18 cellular contexts compared by ENCODE assay signal in genomic region chr3:99013077-99013476, GRCh38.
DNase-seq lines count a peak whose midpoint lies in the region; ATAC-seq and TF ChIP-seq lines count a peak whose summit lies in the region.
"Had no signal": no experiment of that assay in that cellular context is flagged by ENCODE, and none has a peak within 500 bp of the region (broad histone marks: within the 10 kb centered on the region; RNA-seq: fewer than 3 reads in every experiment).

No MANE protein-coding gene starts in this region.

- no peaks in the 10 kb centered on the region for H3F3A ChIP-seq in PC-3 (ENCODE audit: low read length, unreplicated experiment)

- H3K4me1 ChIP-seq in BE2C (peaks cover 15% of the 10 kb centered on the region), PC-3 (ENCODE audit: insufficient read depth, low read length) (peaks cover 16% of the 10 kb centered on the region), mesenchymal stem cell (ENCODE audit: control insufficient read depth, insufficient read depth, low read depth, low read length) (peaks cover 2% of the 10 kb centered on the region)
- H3K4me1 ChIP-seq: A549, Caco-2 had no signal

- no peak overlapping the region for H3K18ac ChIP-seq in mesenchymal stem cell (ENCODE audit: low read depth in 1 of 2, low read length in 2 of 2)

- intact Hi-C loops in PC-3 (cut with micrococcal nuclease), result no loop called here

- H3K23ac ChIP-seq in mesenchymal stem cell (ENCODE audit: low read length in 2 of 2), result no peak overlapping the region

- DNase-seq in BE2C, result no peak
- peak; percentile 26 for DNase-seq in PC-3
- no peak for DNase-seq in chondrocyte (ENCODE audit: low spot score)
- DNase-seq in mesenchymal stem cell, result no peak
- no peak for DNase-seq in effector CD8-positive, alpha-beta T cell (lab: John Stamatoyannopoulos, UW)
- no peak for DNase-seq in NCI-H1105 (lab: John Stamatoyannopoulos, UW)
- DNase-seq in NK-92 (lab: John Stamatoyannopoulos, UW; ENCODE audit: unreplicated experiment), result no peak
- DNase-seq: Caco-2, DMS153, H7, NCI-H1417, NCI-H2029, NCI-H2171, NCI-H446, SHP77 had no signal

- H4K8ac ChIP-seq in mesenchymal stem cell (ENCODE audit: low read length), result no peak overlapping the region

- H2BK120ac ChIP-seq in mesenchymal stem cell (ENCODE audit: low read depth, low read length), result no peak overlapping the region

- no peak overlapping the region for H3K27ac Mint-ChIP-seq in chondrocyte (ENCODE audit: unreplicated experiment)

- H3K36me3 Mint-ChIP-seq in chondrocyte (ENCODE audit: low read depth), result no peaks in the 10 kb centered on the region

- H3K4ac ChIP-seq in mesenchymal stem cell (ENCODE audit: low read depth in 1 of 2, low read length in 2 of 2), result no peak overlapping the region

- H3K4me2 ChIP-seq in PC-3 (ENCODE audit: low read length) (no peak overlapping the region), mesenchymal stem cell (ENCODE audit: low read length, poor library complexity, severe bottlenecking) (no peak overlapping the region)
- H3K4me2 ChIP-seq: A549 had no signal

- H3K79me1 ChIP-seq in mesenchymal stem cell (replicated peaks; ENCODE audit: low read length, poor library complexity, severe bottlenecking), result peaks cover 5% of the 10 kb centered on the region

- BruUV-seq in PC-3 (replicated peaks; lab: Mats Ljungman, UMichigan), result no TSS peak

- no peaks in the 10 kb centered on the region for H3K79me2 ChIP-seq in PC-3 (ENCODE audit: low read length)

- CTCF ChIA-PET in PC-3 (lab: Charles Lee), result interaction anchor here (0.6 kb wide), 1 partner anchor 11 kb away, joined by 4 read pairs; no protein-coding TSS in a partner anchor

- H3K4me3 ChIP-seq in BE2C (ENCODE audit: low read depth, low read length) (no peak overlapping the region), PC-3 (ENCODE audit: low read length) (no peak overlapping the region), mesenchymal stem cell (ENCODE audit: insufficient read depth in 1 of 2, low read depth in 1 of 2, low read length in 2 of 2) (no peak overlapping the region)
- H3K4me3 ChIP-seq: A549 had no signal

- no peak overlapping the region for H4K91ac ChIP-seq in mesenchymal stem cell (ENCODE audit: low read length)

- peaks cover 4% of the 10 kb centered on the region for H3K9me3 Mint-ChIP-seq in chondrocyte (ENCODE audit: low read depth)

- peak; percentile 51; the same call in 1 of the 2 replicates for ATAC-seq in PC-3
- ATAC-seq in HG03135 (IDR thresholded peaks at IDR 0.05; ENCODE audit: unreplicated experiment), result no peak
- ATAC-seq: A549, Panc1 had no signal

- no peaks in the 10 kb centered on the region for H3K27me3 Mint-ChIP-seq in chondrocyte (ENCODE audit: low read depth)

- H2AFZ ChIP-seq in PC-3 (ENCODE audit: low read length) (no peak overlapping the region), mesenchymal stem cell (ENCODE audit: low read depth, low read length) (no peak overlapping the region)

- H3K4me1 Mint-ChIP-seq in chondrocyte (ENCODE audit: low read depth), result peaks cover 10% of the 10 kb centered on the region

- H3K27ac ChIP-seq in PC-3 (ENCODE audit: low read length) (no peak overlapping the region), mesenchymal stem cell (ENCODE audit: low read length, poor library complexity, severe bottlenecking) (peak overlapping the region; percentile 100)
- H3K27ac ChIP-seq: A549 had no signal

- no peak overlapping the region for H2BK12ac ChIP-seq in mesenchymal stem cell (ENCODE audit: low read length in 2 of 2)

- no peaks in the 10 kb centered on the region for H4K20me1 ChIP-seq in PC-3 (ENCODE audit: low read length)

- H3K9ac ChIP-seq in PC-3 (ENCODE audit: low read length) (no peak overlapping the region), mesenchymal stem cell (ENCODE audit: low read length) (peak overlapping the region; percentile 40)

- H3K36me3 ChIP-seq in BE2C (no peaks in the 10 kb centered on the region), PC-3 (ENCODE audit: low read depth, low read length) (no peaks in the 10 kb centered on the region), mesenchymal stem cell (ENCODE audit: control insufficient read depth in 1 of 2, insufficient read depth in 2 of 2, low read depth in 1 of 2, low read length in 2 of 2) (no peaks in the 10 kb centered on the region)

- H3K27me3 ChIP-seq in BE2C (no peaks in the 10 kb centered on the region), PC-3 (ENCODE audit: low read length) (no peaks in the 10 kb centered on the region), mesenchymal stem cell (ENCODE audit: control insufficient read depth in 1 of 2, insufficient read depth in 1 of 2, low read length in 2 of 2) (no peaks in the 10 kb centered on the region)

- TF ChIP-seq CTCF in BE2C (IDR thresholded peaks at IDR 0.05; ENCODE audit: low read depth, low read length), result peak; percentile 32
- peak; percentile 57; the same call in 1 of the 2 replicates for TF ChIP-seq CTCF in PC-3 (conservative IDR thresholded peaks at IDR 0.05; ENCODE audit: low read depth, low read length)
- TF ChIP-seq CTCF in chondrocyte (IDR thresholded peaks at IDR 0.05), result peak; percentile 53

- no peak overlapping the region for H2BK15ac ChIP-seq in mesenchymal stem cell (ENCODE audit: low read depth, poor library complexity, severe bottlenecking)

- H2AK5ac ChIP-seq in mesenchymal stem cell (ENCODE audit: low read length, severe bottlenecking), result no peak overlapping the region

- H3K4me3 Mint-ChIP-seq in chondrocyte (ENCODE audit: unreplicated experiment), result no peak overlapping the region

- POLR2A ChIA-PET in PC-3 (lab: Charles Lee; ENCODE audit: unreplicated experiment), result no interaction called here

- H3K9me2 ChIP-seq in PC-3 (replicated peaks; ENCODE audit: low read length), result 0 out of 2 replicates have a peak, but pooled peaks cover 4% of the 10 kb centered on the region

- H3K9me3 ChIP-seq in BE2C (no peaks in the 10 kb centered on the region), PC-3 (ENCODE audit: low read length) (no peaks in the 10 kb centered on the region), mesenchymal stem cell (ENCODE audit: control insufficient read depth, low read length) (no peaks in the 10 kb centered on the region)
- H3K9me3 ChIP-seq: A549, Caco-2 had no signal

- H2BK5ac ChIP-seq in mesenchymal stem cell (ENCODE audit: low read depth, low read length, poor library complexity, severe bottlenecking), result peak overlapping the region; percentile 73

- no peak overlapping the region for H3K14ac ChIP-seq in mesenchymal stem cell (ENCODE audit: low read length in 2 of 2)
